Comparison of ENCODE assay signal across 20 cellular contexts in genomic region chr15:51973220-51973619, GRCh38. TPM values are rescaled to one million over a fixed set of nuclear protein-coding genes. Genes with fewer than 3 reads are reported as not detected.
A peak's percentile ranks its signal among the peaks of the same experiment; 100 is the strongest.
DNase-seq lines count a peak whose midpoint lies in the region; ATAC-seq, FAIRE-seq and TF ChIP-seq lines count a peak whose summit lies in the region.
"Had no signal": no experiment of that assay in that cellular context is flagged by ENCODE, and none has a peak within 500 bp of the region (broad histone marks: within the 10 kb centered on the region; RNA-seq: fewer than 3 reads in every experiment).

No MANE protein-coding gene starts in this region.

- peaks cover 0 to 2% of the 10 kb centered on the region in 2 experiments for H3K9me3 ChIP-seq in CD4-positive, CD25-positive, alpha-beta regulatory T cell (ENCODE audit: control insufficient read depth in 2 of 2, low read length in 2 of 2)
- no peaks in the 10 kb centered on the region for H3K9me3 ChIP-seq in astrocyte (ENCODE audit: insufficient read depth, low read depth, low read length)
- H3K9me3 ChIP-seq: pancreas, Peyer's patch, transverse colon had no signal

- DNase-seq in CD4-positive, CD25-positive, alpha-beta regulatory T cell: no peak
- DNase-seq in GM23338 (ENCODE audit: low spot score) (no peak), astrocyte (ENCODE audit: low read depth) (no peak), nephron progenitor cell (no peak), urothelium cell line (ENCODE audit: low spot score) (no peak)
- DNase-seq in stimulated activated CD8-positive, alpha-beta memory T cell treated with anti-CD3 and anti-CD28 coated beads, Interleukin-4, amount 100 ng/mL, for 48 hours: no peak
- DNase-seq: activated CD4-positive, alpha-beta T cell treated with anti-CD3 and anti-CD28 coated beads, Interleukin-2, amount 50 U/mL, for 4 hours; C1 segment of cervical spinal cord; left ventricle myocardium superior; naive thymus-derived CD4-positive, alpha-beta T cell; NCI-H2029; NCI-H526; pancreas; Peyer's patch; SIG-M5; spleen; transverse colon had no signal

- no peak for ATAC-seq in CD4-positive, CD25-positive, alpha-beta regulatory T cell (ENCODE audit: low read depth in 2 of 2)
- ATAC-seq in GM23338: no peak
- ATAC-seq in HG03565 (IDR thresholded peaks at IDR 0.05; ENCODE audit: unreplicated experiment): no peak
- ATAC-seq: activated T-helper 17 cell treated with anti-CD3 and anti-CD28 coated beads, Interleukin-2, amount 50 U/mL, for 72 hours; left ventricle myocardium superior; naive thymus-derived CD4-positive, alpha-beta T cell; pancreas had no signal

- no peak overlapping the region for H3K4me3 ChIP-seq in CD4-positive, CD25-positive, alpha-beta regulatory T cell (ENCODE audit: low read depth, low read length)
- H3K4me3 ChIP-seq in GM23338: no peak overlapping the region
- H3K4me3 ChIP-seq in astrocyte (ENCODE audit: insufficient read depth, low read depth, low read length): no peak overlapping the region
- H3K4me3 ChIP-seq: pancreas, Peyer's patch, transverse colon had no signal

- no peaks in the 10 kb centered on the region for H3K27me3 ChIP-seq in CD4-positive, CD25-positive, alpha-beta regulatory T cell (ENCODE audit: control insufficient read depth, insufficient read depth, low read length)
- H3K27me3 ChIP-seq in GM23338 (ENCODE audit: insufficient read depth) (no peaks in the 10 kb centered on the region), astrocyte (ENCODE audit: insufficient read depth, low read length) (no peaks in the 10 kb centered on the region)
- H3K27me3 ChIP-seq: pancreas, Peyer's patch, spleen, transverse colon had no signal

- H3K9me2 ChIP-seq in GM23338 (ENCODE audit: insufficient read depth): no peaks in the 10 kb centered on the region

- no peaks in the 10 kb centered on the region for H3F3A ChIP-seq in GM23338 (replicated peaks; ENCODE audit: low read depth)

- H3K27ac Mint-ChIP-seq in CD4-positive, CD25-positive, alpha-beta regulatory T cell: no peak overlapping the region
- H3K27ac Mint-ChIP-seq in GM23338 (no peak overlapping the region), astrocyte (ENCODE audit: unreplicated experiment) (no peak overlapping the region), nephron progenitor cell (no peak overlapping the region)
- H3K27ac Mint-ChIP-seq: activated T-helper 17 cell treated with anti-CD3 and anti-CD28 coated beads, Interleukin-2, amount 50 U/mL, for 72 hours had no signal

- peaks cover 23% of the 10 kb centered on the region for H3K4me1 ChIP-seq in CD4-positive, CD25-positive, alpha-beta regulatory T cell (ENCODE audit: control insufficient read depth, insufficient read depth, low read length, poor library complexity, severe bottlenecking)
- peaks cover 7% of the 10 kb centered on the region; the same call in 1 of the 2 replicates for H3K4me1 ChIP-seq in GM23338 (ENCODE audit: insufficient read depth)
- H3K4me1 ChIP-seq in astrocyte (ENCODE audit: insufficient read depth, low read length): peaks cover 6% of the 10 kb centered on the region

- peaks cover 9% of the 10 kb centered on the region for H3K36me3 Mint-ChIP-seq in CD4-positive, CD25-positive, alpha-beta regulatory T cell
- H3K36me3 Mint-ChIP-seq in GM23338 (ENCODE audit: low read depth) (peaks cover 3% of the 10 kb centered on the region; the same call in 1 of the 3 replicates), astrocyte (ENCODE audit: low read depth, unreplicated experiment) (peaks cover 4% of the 10 kb centered on the region), nephron progenitor cell (ENCODE audit: low read depth) (peaks cover 22% of the 10 kb centered on the region)

- peaks cover 0 to 5% (median 0%) of the 10 kb centered on the region in 7 donors for H3K9me3 Mint-ChIP-seq in CD4-positive, CD25-positive, alpha-beta regulatory T cell
- peaks cover 3% of the 10 kb centered on the region; the same call in 2 of the 3 replicates for H3K9me3 Mint-ChIP-seq in GM23338
- H3K9me3 Mint-ChIP-seq in astrocyte (ENCODE audit: unreplicated experiment): no peaks in the 10 kb centered on the region
- H3K9me3 Mint-ChIP-seq in nephron progenitor cell: peaks cover 10% of the 10 kb centered on the region
- H3K9me3 Mint-ChIP-seq: activated T-helper 17 cell treated with anti-CD3 and anti-CD28 coated beads, Interleukin-2, amount 50 U/mL, for 72 hours had no signal

- H3K4me3 Mint-ChIP-seq in CD4-positive, CD25-positive, alpha-beta regulatory T cell: peak overlapping the region; percentile 3 to 81 (median 54)
- 0 out of 3 replicates have a peak overlapping the region, but pooled peaks have one; percentile 16 for H3K4me3 Mint-ChIP-seq in GM23338
- peak overlapping the region; percentile 68 for H3K4me3 Mint-ChIP-seq in astrocyte (ENCODE audit: unreplicated experiment)
- peak overlapping the region; percentile 45 for H3K4me3 Mint-ChIP-seq in nephron progenitor cell
- H3K4me3 Mint-ChIP-seq: activated T-helper 17 cell treated with anti-CD3 and anti-CD28 coated beads, Interleukin-2, amount 50 U/mL, for 72 hours had no signal

- H2AFZ ChIP-seq in GM23338 (no peak overlapping the region), astrocyte (ENCODE audit: low read depth, low read length) (no peak overlapping the region)

- peaks cover 5 to 31% (median 16%) of the 10 kb centered on the region in 4 donors for H3K4me1 Mint-ChIP-seq in CD4-positive, CD25-positive, alpha-beta regulatory T cell
- H3K4me1 Mint-ChIP-seq in GM23338 (peaks cover 2% of the 10 kb centered on the region; the same call in 1 of the 3 replicates), astrocyte (ENCODE audit: low read depth, unreplicated experiment) (peaks cover 7% of the 10 kb centered on the region), nephron progenitor cell (peaks cover 22% of the 10 kb centered on the region)

- H3K9ac ChIP-seq in astrocyte (ENCODE audit: low read length): no peak overlapping the region

- H3K79me2 ChIP-seq in GM23338 (replicated peaks; ENCODE audit: insufficient read depth): peaks cover 38% of the 10 kb centered on the region
- H3K79me2 ChIP-seq in astrocyte (ENCODE audit: insufficient read depth, low read length): peaks cover 34% of the 10 kb centered on the region

- H3K4me2 ChIP-seq in GM23338: no peak overlapping the region
- H3K4me2 ChIP-seq in astrocyte (ENCODE audit: low read length): no peak overlapping the region

- H4K20me1 ChIP-seq in GM23338 (replicated peaks; ENCODE audit: insufficient read depth): no peaks in the 10 kb centered on the region; the same call in 1 of the 2 replicates
- H4K20me1 ChIP-seq in astrocyte (ENCODE audit: insufficient read depth, low read length): peaks cover 19% of the 10 kb centered on the region

- H3K27ac ChIP-seq in CD4-positive, CD25-positive, alpha-beta regulatory T cell (ENCODE audit: insufficient read depth, low read length, poor library complexity, severe bottlenecking): no peak overlapping the region
- H3K27ac ChIP-seq in GM23338 (ENCODE audit: low read depth): no peak overlapping the region
- H3K27ac ChIP-seq in astrocyte (ENCODE audit: low read depth, low read length): no peak overlapping the region
- H3K27ac ChIP-seq: pancreas, Peyer's patch, spleen, transverse colon had no signal

- TF ChIP-seq CTCF in GM23338 (conservative IDR thresholded peaks at IDR 0.05; ENCODE audit: low read depth in 2 of 2): no peak
- TF ChIP-seq CTCF in astrocyte (IDR thresholded peaks at IDR 0.05; ENCODE audit: insufficient read depth, low read depth, low read length): no peak
- no peak for TF ChIP-seq CTCF in nephron progenitor cell (IDR thresholded peaks at IDR 0.05)

- H3K27me3 Mint-ChIP-seq in CD4-positive, CD25-positive, alpha-beta regulatory T cell: peaks cover 11% of the 10 kb centered on the region
- peaks cover 15% of the 10 kb centered on the region for H3K27me3 Mint-ChIP-seq in GM23338 (ENCODE audit: insufficient read depth, low read depth, poor library complexity)
- H3K27me3 Mint-ChIP-seq in astrocyte (ENCODE audit: low read depth, unreplicated experiment): no peaks in the 10 kb centered on the region
- H3K27me3 Mint-ChIP-seq in nephron progenitor cell (ENCODE audit: low read depth, poor library complexity): peaks cover 4% of the 10 kb centered on the region
- H3K27me3 Mint-ChIP-seq: activated T-helper 17 cell treated with anti-CD3 and anti-CD28 coated beads, Interleukin-2, amount 50 U/mL, for 72 hours had no signal

- H3K36me3 ChIP-seq in CD4-positive, CD25-positive, alpha-beta regulatory T cell (ENCODE audit: control insufficient read depth, insufficient read depth, low read length): no peaks in the 10 kb centered on the region
- H3K36me3 ChIP-seq in GM23338 (ENCODE audit: insufficient read depth): no peaks in the 10 kb centered on the region
- no peaks in the 10 kb centered on the region for H3K36me3 ChIP-seq in astrocyte (ENCODE audit: insufficient read depth, low read length)
- H3K36me3 ChIP-seq: pancreas, Peyer's patch, transverse colon had no signal

- FAIRE-seq in astrocyte (lab: Jason Lieb, UNC): no peak
- FAIRE-seq in urothelium cell line (lab: Jason Lieb, UNC): no peak
- FAIRE-seq: keratinocyte, pancreas had no signal

RNA-seq across cellular contexts. Expression of gene LEO1, which starts 1.6 kb away (rescaled TPM):
- total RNA-seq in CD4-positive, CD25-positive, alpha-beta regulatory T cell: 12.5 TPM
- polyA plus RNA-seq in CD4-positive, CD25-positive, alpha-beta regulatory T cell: 10 to 100 TPM; 16.5 to 23.9 (median 21.3) TPM
- total RNA-seq in GM23338 (2014; rRNA removed; shearing (Covaris generic)): 34.7 and 41.4 TPM in 2 replicates
- polyA plus RNA-seq in GM23338 (2016; fragmentation: Nextera tagmentation; extraction: Ambion mirVana): 44.1 and 55.6 TPM in 2 replicates
- 24.1 and 25.5 TPM in 2 replicates for total RNA-seq in astrocyte

RNA-seq across cellular contexts. Expression of gene MAPK6, which starts 45.8 kb away (rescaled TPM):
- 49.4 TPM for total RNA-seq in CD4-positive, CD25-positive, alpha-beta regulatory T cell
- polyA plus RNA-seq in CD4-positive, CD25-positive, alpha-beta regulatory T cell: 10 to 100 TPM in 2 of 4 donors, 1 to 10 TPM in 2; 8.2 to 15.9 (median 10.4) TPM
- 92.3 and 94.9 TPM in 2 replicates for total RNA-seq in GM23338 (2014; rRNA removed; shearing (Covaris generic))
- polyA plus RNA-seq in GM23338 (2016; fragmentation: Nextera tagmentation; extraction: Ambion mirVana): 40.9 and 43.5 TPM in 2 replicates
- 96.6 and 98.2 TPM in 2 replicates for total RNA-seq in astrocyte

Comparison
In these comparisons a context has a peak if more than half of its experiments do, and no peak if none do; other contexts are left out.
1. H3K4me3 Mint-ChIP-seq: peak in every context shown above with its lines; median percentile 68 in astrocyte; 54 in CD4-positive, CD25-positive, alpha-beta regulatory T cell; 45 in nephron progenitor cell; 16 in GM23338.